In the genomic region with DNA sequence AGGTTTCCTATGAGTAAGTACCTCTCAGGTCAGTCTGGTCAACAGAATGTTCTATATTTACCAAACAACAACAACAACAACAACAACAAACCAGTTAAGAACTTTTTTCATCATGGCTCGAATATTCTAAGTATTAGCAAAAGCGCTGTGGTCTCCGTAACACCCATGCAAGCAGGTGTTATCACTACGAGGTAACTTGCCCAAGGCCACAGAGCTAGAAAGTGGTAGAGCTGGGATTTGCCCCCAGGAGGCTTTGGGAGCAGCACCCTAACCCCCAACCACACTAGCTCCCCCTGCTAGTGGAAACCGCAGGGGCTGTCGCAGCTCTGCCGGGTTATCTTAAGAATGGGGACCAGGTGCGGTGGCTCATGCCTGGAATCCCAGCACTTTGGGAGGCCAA, we compare ENCODE assay signal across 35 cellular contexts. TPM values are rescaled to one million over a fixed set of nuclear protein-coding genes. Genes with fewer than 3 reads are reported as not detected.
"Had no signal": no experiment of that assay in that cellular context is flagged by ENCODE, and none has a peak within 500 bp of the region (broad histone marks: within the 10 kb centered on the region; RNA-seq: fewer than 3 reads in every experiment).

No MANE protein-coding gene starts in this region.

- H3K9me3 ChIP-seq: MG63 had no signal

- H3K4me3 ChIP-seq: MG63 had no signal

- H3K4me2 ChIP-seq: KMS-11 had no signal

- H3K27me3 ChIP-seq: MG63 had no signal

- H3K36me3 ChIP-seq: MG63 had no signal

- DNase-seq: Karpas-422, Kasumi-1, KG1, MG63, MM.1S, MV-4-11, NCI-H1048, NCI-H1092, NCI-H1092 treated with DMSO at 0.1 percent for 48 hours, NCI-H1105, NCI-H1105 treated with DMSO at 0.1 percent for 48 hours, NCI-H1417, NCI-H1417 treated with DMSO at 0.1 percent for 48 hours, NCI-H1436, NCI-H1436 treated with DMSO at 0.1 percent for 48 hours, NCI-H146, NCI-H1694, NCI-H1694 treated with DMSO at 0.1 percent for 48 hours, NCI-H187, NCI-H187 treated with DMSO at 0.1 percent for 48 hours, NCI-H1930, NCI-H2029, NCI-H2029 treated with DMSO at 0.1 percent for 48 hours, NCI-H2081, NCI-H2081 treated with DMSO at 0.1 percent for 48 hours, NCI-H2107, NCI-H2171, NCI-H2171 treated with DMSO at 0.1 percent for 48 hours, NCI-H2227 treated with DMSO at 0.1 percent for 48 hours, NCI-H226, NCI-H345, NCI-H446, NCI-H446 treated with DMSO at 0.1 percent for 48 hours had no signal

- H3K27ac ChIP-seq: KMS-11 had no signal

- H3K9ac ChIP-seq: KMS-11 had no signal

RNA-seq across cellular contexts. Expression of gene C16orf74, which starts 23.9 kb away (rescaled TPM):
- total RNA-seq: LHCN-M2 had no signal
